ENCODE assay signal across 1 cellular context in genomic region chr14:99549684-99550083, GRCh38.
TF ChIP-seq lines count a peak whose summit lies in the region.

No MANE protein-coding gene starts in this region.

TF ChIP-seq in HepG2, 621 proteins besides CTCF, POLR2A, EP300 and RAD21 (continued from another document and continues in another):
- TF ChIP-seq ZNF646 (CRISPR knock-in tag; IDR thresholded peaks at IDR 0.05): no peak
- peak in 1 of 2 experiments; percentile 55; a peak in 1 of 4 replicates for TF ChIP-seq KLF16 (CRISPR knock-in tag; IDR thresholded peaks at IDR 0.05)
- TF ChIP-seq ZSCAN22 (CRISPR knock-in tag; IDR thresholded peaks at IDR 0.05): no peak
- no peak for TF ChIP-seq MYNN (CRISPR knock-in tag; IDR thresholded peaks at IDR 0.05; ENCODE audit: low read depth)
- peak; percentile 32; the same call in 1 of the 2 replicates for TF ChIP-seq PAXIP1 (CRISPR knock-in tag; conservative IDR thresholded peaks at IDR 0.05)
- TF ChIP-seq NRL (CRISPR knock-in tag; IDR thresholded peaks at IDR 0.05; ENCODE audit: borderline replicate concordance): no peak
- no peak for TF ChIP-seq CHD2 (IDR thresholded peaks at IDR 0.05; ENCODE audit: low read depth, low read length)
- no peak for TF ChIP-seq ETV5 (CRISPR knock-in tag; IDR thresholded peaks at IDR 0.05; ENCODE audit: borderline replicate concordance)
- no peak for TF ChIP-seq DZIP1 (CRISPR knock-in tag; IDR thresholded peaks at IDR 0.05)
- TF ChIP-seq ZNF160 (CRISPR knock-in tag; IDR thresholded peaks at IDR 0.05): no peak
- TF ChIP-seq KLF13 (CRISPR knock-in tag; IDR thresholded peaks at IDR 0.05): no peak
- peak; percentile 51 for TF ChIP-seq XRCC5 (optimal IDR thresholded peaks at IDR 0.05; ENCODE audit: low read length)
- no peak for TF ChIP-seq ZNF749 (CRISPR knock-in tag; IDR thresholded peaks at IDR 0.05; ENCODE audit: borderline replicate concordance)
- TF ChIP-seq PAF1 (CRISPR knock-in tag; IDR thresholded peaks at IDR 0.05): no peak
- TF ChIP-seq ZNF337 (CRISPR knock-in tag; IDR thresholded peaks at IDR 0.05; ENCODE audit: borderline replicate concordance, low read depth): no peak
- TF ChIP-seq ZSCAN9 (CRISPR knock-in tag; IDR thresholded peaks at IDR 0.05; ENCODE audit: borderline replicate concordance): no peak
- TF ChIP-seq MEIS2 (CRISPR knock-in tag; IDR thresholded peaks at IDR 0.05): no peak
- 0 out of 2 replicates have a peak, but pooled peaks have one; percentile 40 for TF ChIP-seq ZNF335 (CRISPR knock-in tag; IDR thresholded peaks at IDR 0.05)
- no peak for TF ChIP-seq KDM4B (CRISPR knock-in tag; IDR thresholded peaks at IDR 0.05)
- no peak for TF ChIP-seq NFYB (CRISPR knock-in tag; IDR thresholded peaks at IDR 0.05)
- TF ChIP-seq HINFP (CRISPR knock-in tag; IDR thresholded peaks at IDR 0.05; ENCODE audit: low read depth): no peak
- no peak for TF ChIP-seq WIZ (CRISPR knock-in tag; IDR thresholded peaks at IDR 0.05)
- TF ChIP-seq ZKSCAN8 (CRISPR knock-in tag; IDR thresholded peaks at IDR 0.05; ENCODE audit: borderline replicate concordance): no peak
- no peak for TF ChIP-seq THYN1 (CRISPR knock-in tag; IDR thresholded peaks at IDR 0.05; ENCODE audit: borderline replicate concordance, low read depth)
- TF ChIP-seq ZFP90 (CRISPR knock-in tag; IDR thresholded peaks at IDR 0.05; ENCODE audit: borderline replicate concordance): no peak
- TF ChIP-seq TCF7L2 (IDR thresholded peaks at IDR 0.05; ENCODE audit: low read depth, low read length): no peak
- TF ChIP-seq HOXD1 (CRISPR knock-in tag; IDR thresholded peaks at IDR 0.05): no peak
- no peak for TF ChIP-seq JUND (CRISPR knock-in tag; IDR thresholded peaks at IDR 0.05)
- peak; percentile 94 for TF ChIP-seq CEBPB (IDR thresholded peaks at IDR 0.05; ENCODE audit: borderline replicate concordance, low read depth, low read length)
- peak; percentile 53; the same call in 1 of the 2 replicates for TF ChIP-seq MED1 (CRISPR knock-in tag; IDR thresholded peaks at IDR 0.05)
- no peak for TF ChIP-seq TERF1 (CRISPR knock-in tag; IDR thresholded peaks at IDR 0.05)
- peak; percentile 55; the same call in 1 of the 2 replicates for TF ChIP-seq HOXA3 (CRISPR knock-in tag; IDR thresholded peaks at IDR 0.05)
- TF ChIP-seq SIN3A (IDR thresholded peaks at IDR 0.05; ENCODE audit: borderline replicate concordance, low read depth, low read length): no peak
- no peak for TF ChIP-seq RFXANK (CRISPR knock-in tag; IDR thresholded peaks at IDR 0.05)
- no peak for TF ChIP-seq ZNF547 (CRISPR knock-in tag; IDR thresholded peaks at IDR 0.05)
- no peak for TF ChIP-seq ZMYM4 (CRISPR knock-in tag; IDR thresholded peaks at IDR 0.05)
- TF ChIP-seq ZNF530 (CRISPR knock-in tag; IDR thresholded peaks at IDR 0.05; ENCODE audit: low read depth): no peak
- no peak for TF ChIP-seq KLF12 (CRISPR knock-in tag; IDR thresholded peaks at IDR 0.05; ENCODE audit: borderline replicate concordance)
- TF ChIP-seq ZBTB1 (CRISPR knock-in tag; IDR thresholded peaks at IDR 0.05; ENCODE audit: borderline replicate concordance): no peak
- TF ChIP-seq KAT2B (IDR thresholded peaks at IDR 0.05; ENCODE audit: borderline replicate concordance, low read depth, low read length): no peak
- no peak for TF ChIP-seq SNAPC4 (CRISPR knock-in tag; IDR thresholded peaks at IDR 0.05)
- TF ChIP-seq ZNF362 (CRISPR knock-in tag; IDR thresholded peaks at IDR 0.05; ENCODE audit: borderline replicate concordance): no peak
- no peak for TF ChIP-seq BRD4 (CRISPR knock-in tag; IDR thresholded peaks at IDR 0.05)
- no peak for TF ChIP-seq CBX1 (IDR thresholded peaks at IDR 0.05; ENCODE audit: low read depth)
